In the genomic region with DNA sequence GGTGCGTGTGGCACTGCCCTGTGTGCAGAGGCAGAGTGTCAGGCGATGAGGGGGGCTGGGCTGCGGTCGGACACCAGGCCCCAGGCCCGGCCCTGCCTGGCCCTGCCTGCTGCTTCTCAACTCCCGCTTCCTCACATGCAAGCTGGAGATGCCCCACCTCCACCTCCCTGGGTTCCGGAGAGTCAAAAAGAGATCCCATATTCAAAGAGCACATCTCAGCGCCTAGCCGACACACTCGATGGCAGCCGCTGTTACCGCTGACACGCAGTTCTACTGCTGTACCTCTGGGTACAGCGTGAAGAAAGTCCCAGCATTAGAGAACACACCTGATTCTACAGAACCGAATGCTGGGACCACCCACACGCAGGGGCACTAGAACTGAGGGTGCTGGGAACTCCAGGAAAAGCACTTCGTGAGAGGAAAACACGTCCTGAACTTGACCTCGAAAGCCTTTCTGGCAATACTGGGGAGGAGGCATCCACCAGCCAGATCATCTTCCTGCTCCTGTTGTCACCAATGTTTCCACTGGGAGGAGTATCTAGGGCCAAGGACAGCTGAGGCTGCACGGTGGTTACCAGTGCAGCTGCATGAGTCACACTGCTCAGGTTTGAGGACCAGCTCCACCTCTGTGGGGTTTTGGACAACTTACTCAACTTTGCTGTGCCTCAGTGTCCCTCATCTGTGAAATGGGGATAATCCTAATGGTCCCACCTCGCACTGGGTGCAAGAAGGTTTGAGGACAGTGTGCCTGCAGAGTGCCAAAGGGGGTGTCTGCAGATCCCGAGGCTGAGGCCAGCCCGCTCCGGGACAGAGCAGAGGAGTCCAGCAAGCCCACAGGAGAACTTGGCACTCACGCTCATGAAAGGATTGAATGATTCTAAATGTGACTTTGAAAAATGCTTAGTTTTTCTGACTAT, we compare ENCODE assay signal across 18 cellular contexts.
DNase-seq lines count a peak whose midpoint lies in the region; ATAC-seq and TF ChIP-seq lines count a peak whose summit lies in the region.
"Had no signal": no experiment of that assay in that cellular context is flagged by ENCODE, and none has a peak within 500 bp of the region (broad histone marks: within the 10 kb centered on the region; RNA-seq: fewer than 3 reads in every experiment).

No MANE protein-coding gene starts in this region.

- peaks cover 7% of the 10 kb centered on the region for H3K36me3 Mint-ChIP-seq in activated naive CD8-positive, alpha-beta T cell treated with anti-CD3 and anti-CD28 coated beads for 36 hours

- no peak for TF ChIP-seq POLR2A in right lobe of liver (IDR thresholded peaks at IDR 0.05)

- H3K4me3 Mint-ChIP-seq in activated naive CD8-positive, alpha-beta T cell treated with anti-CD3 and anti-CD28 coated beads for 36 hours, result no peak overlapping the region
- H3K4me3 Mint-ChIP-seq: B cell; stimulated activated naive CD8-positive, alpha-beta T cell treated with anti-CD3 and anti-CD28 coated beads, Interleukin-15, amount 100 ng/mL, for 72 hours had no signal

- H3K9me3 Mint-ChIP-seq in activated naive CD8-positive, alpha-beta T cell treated with anti-CD3 and anti-CD28 coated beads for 36 hours, result no peaks in the 10 kb centered on the region
- H3K9me3 Mint-ChIP-seq: stimulated activated naive CD8-positive, alpha-beta T cell treated with anti-CD3 and anti-CD28 coated beads, Interleukin-15, amount 100 ng/mL, for 72 hours had no signal

- DNase-seq in A172 (ENCODE audit: low spot score) (peak; percentile 68), Caki2 (ENCODE audit: low read depth) (peak; percentile 32), right lobe of liver (no peak), NCI-H2107 treated with DMSO at 0.1 percent for 48 hours (lab: John Stamatoyannopoulos, UW; ENCODE audit: unreplicated experiment) (no peak)
- no peak for DNase-seq in activated naive CD8-positive, alpha-beta T cell treated with anti-CD3 and anti-CD28 coated beads for 36 hours
- DNase-seq in activated CD8-positive, alpha-beta memory T cell treated with anti-CD3 and anti-CD28 coated beads for 24 hours, result no peak
- DNase-seq: activated CD4-positive, alpha-beta T cell treated with anti-CD3 and anti-CD28 coated beads for 4 hours; DMS 273 treated with DMSO at 0.1 percent for 48 hours; kidney glomerular epithelial cell; NCI-H146; NCI-H510A; stimulated activated CD4-positive, alpha-beta T cell treated with anti-CD3 and anti-CD28 coated beads, Interleukin-12 subunit alpha, Interleukin-12 subunit beta, amount 100 ng/mL, for 4 hours; stimulated activated naive CD8-positive, alpha-beta T cell treated with anti-CD3 and anti-CD28 coated beads, Interleukin-15, amount 100 ng/mL, for 72 hours; T1000 had no signal

- peak overlapping the region; percentile 42 for H3K27ac Mint-ChIP-seq in activated naive CD8-positive, alpha-beta T cell treated with anti-CD3 and anti-CD28 coated beads for 36 hours
- H3K27ac Mint-ChIP-seq: B cell had no signal

- in situ Hi-C loops in Caki2 (cut with HindIII; ENCODE audit: low pct_unique_long_range_greater_than_20kb, low sequenced_read_pairs), result no loop called here

- H3K9me3 ChIP-seq in right lobe of liver, result no peaks in the 10 kb centered on the region
- H3K9me3 ChIP-seq: SJCRH30 had no signal

- H3K36me3 ChIP-seq in right lobe of liver, result peaks cover 0 to 85% (median 16%) of the 10 kb centered on the region in 4 donors
- H3K36me3 ChIP-seq: SJCRH30 had no signal

- no peak overlapping the region for H3K4me3 ChIP-seq in right lobe of liver
- H3K4me3 ChIP-seq: SJCRH30 had no signal

- no peaks in the 10 kb centered on the region for H3K27me3 Mint-ChIP-seq in activated naive CD8-positive, alpha-beta T cell treated with anti-CD3 and anti-CD28 coated beads for 36 hours
- H3K27me3 Mint-ChIP-seq: B cell; stimulated activated naive CD8-positive, alpha-beta T cell treated with anti-CD3 and anti-CD28 coated beads, Interleukin-15, amount 100 ng/mL, for 72 hours had no signal

- no peak for TF ChIP-seq CTCF in right lobe of liver (IDR thresholded peaks at IDR 0.05)

- no peaks in the 10 kb centered on the region for H3K4me1 ChIP-seq in right lobe of liver

- no peaks in the 10 kb centered on the region for H3K27me3 ChIP-seq in right lobe of liver
- H3K27me3 ChIP-seq: SJCRH30 had no signal

- WGBS in right lobe of liver (ENCODE audit: insufficient coverage, low coverage, low lambda C conversion rate, missing lambda C conversion rate), result 85% methylated on average over 6 of the region's 25 CpGs

- H3K4me1 Mint-ChIP-seq in activated naive CD8-positive, alpha-beta T cell treated with anti-CD3 and anti-CD28 coated beads for 36 hours, result peaks cover 6% of the 10 kb centered on the region
- H3K4me1 Mint-ChIP-seq: B cell had no signal

- H3K27ac ChIP-seq in right lobe of liver, result no peak overlapping the region
- H3K27ac ChIP-seq: KMS-11, SJCRH30 had no signal

- intact Hi-C loops in right lobe of liver (cut with DNase I), result no loop called here

- ATAC-seq in right lobe of liver (peak; percentile 33 to 59 (median 34)), HG02938 (IDR thresholded peaks at IDR 0.05; ENCODE audit: unreplicated experiment) (no peak)
- ATAC-seq: stimulated activated naive CD8-positive, alpha-beta T cell treated with anti-CD3 and anti-CD28 coated beads, Interleukin-15, amount 100 ng/mL, for 72 hours had no signal

Comparison
In these comparisons a context has a peak if more than half of its experiments do, and no peak if none do; other contexts are left out.
1. DNase-seq: peak in A172 (single experiment) and Caki2 (single experiment); none in activated naive CD8-positive, alpha-beta T cell treated with anti-CD3 and anti-CD28 coated beads for 36 hours (single experiment), right lobe of liver (0 of 3), NCI-H2107 treated with DMSO at 0.1 percent for 48 hours (single experiment) and activated CD8-positive, alpha-beta memory T cell treated with anti-CD3 and anti-CD28 coated beads for 24 hours (single experiment).